8 cellular contexts compared by ENCODE assay signal in the genomic region with DNA sequence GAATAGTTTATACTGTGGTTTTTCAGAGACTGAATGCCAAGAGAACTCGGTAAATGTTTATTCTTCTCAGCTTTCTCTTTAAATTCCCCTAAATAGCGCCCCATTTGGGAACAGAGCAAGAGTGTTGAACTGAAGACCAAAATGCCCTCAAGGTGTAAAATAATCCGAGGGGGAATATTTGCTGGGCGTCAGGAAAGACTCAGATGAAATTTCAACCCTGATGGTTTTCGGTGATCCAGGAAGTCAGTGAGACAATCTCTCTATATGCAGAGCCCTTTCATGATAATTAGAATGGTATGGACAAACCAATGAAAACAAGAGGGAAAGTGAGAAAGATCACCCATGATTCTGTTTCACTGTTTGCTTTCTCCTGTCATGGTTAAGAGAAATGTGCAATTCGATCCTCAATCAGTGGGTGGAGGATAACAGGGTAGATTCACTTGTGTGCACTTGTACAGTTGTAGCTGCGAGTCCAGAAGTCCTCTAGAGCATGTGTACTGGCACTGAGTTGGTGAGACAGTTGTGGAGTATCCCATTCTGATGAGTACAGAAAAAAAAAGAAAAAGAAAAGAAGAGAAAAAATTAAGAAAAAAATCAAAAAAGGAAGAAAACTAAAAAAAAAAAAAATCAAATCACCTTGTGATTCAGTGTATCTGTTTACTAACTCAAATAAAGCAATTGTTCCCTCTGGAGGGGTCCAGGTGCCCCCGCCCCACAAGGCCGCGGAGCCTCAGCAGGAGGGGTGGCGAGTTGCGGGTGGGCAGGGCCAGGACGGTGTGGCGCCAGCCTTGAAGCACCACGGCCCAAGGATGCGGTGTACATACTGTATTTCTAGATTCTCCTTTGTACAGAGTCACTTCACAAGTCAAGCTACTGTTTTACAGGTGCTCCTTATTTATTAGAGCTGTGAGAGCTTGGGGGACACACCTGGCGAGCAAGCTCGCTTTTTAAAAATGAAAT.
DNase-seq lines count a peak whose midpoint lies in the region; ATAC-seq and TF ChIP-seq lines count a peak whose summit lies in the region.

No MANE protein-coding gene starts in this region.

- H3K79me2 ChIP-seq in Loucy (ENCODE audit: insufficient read depth, low read length), result no peaks in the 10 kb centered on the region

- no peaks in the 10 kb centered on the region for H3K27me3 ChIP-seq in Loucy (ENCODE audit: insufficient read depth, low read length, poor library complexity, severe bottlenecking)
- H3K27me3 ChIP-seq in Panc1 (ENCODE audit: control insufficient read depth, insufficient read depth, low read length), result no peaks in the 10 kb centered on the region
- H3K27me3 ChIP-seq in heart right ventricle, result no peaks in the 10 kb centered on the region

- H3K27ac ChIP-seq in Panc1 (ENCODE audit: low read length), result peak overlapping the region; percentile 89
- H3K27ac ChIP-seq in heart right ventricle, result no peak overlapping the region

- no peak overlapping the region for H2AFZ ChIP-seq in Loucy (ENCODE audit: low read length)

- H3K4me3 ChIP-seq in Loucy (ENCODE audit: low read length, poor library complexity, severe bottlenecking) (peak overlapping the region; percentile 71), Panc1 (ENCODE audit: low read depth in 2 of 2, low read length in 2 of 2) (peak overlapping the region; percentile 25 to 54), heart right ventricle (no peak overlapping the region)

- peaks cover 35% of the 10 kb centered on the region for H3K4me1 ChIP-seq in Loucy (ENCODE audit: insufficient read depth, low read length, poor library complexity, severe bottlenecking)
- H3K4me1 ChIP-seq in Panc1 (ENCODE audit: control insufficient read depth, insufficient read depth, low read length), result peaks cover 61% of the 10 kb centered on the region
- H3K4me1 ChIP-seq in heart right ventricle, result peaks cover 0 to 71% (median 34%) of the 10 kb centered on the region in 9 donors

- DNase-seq in DMS53 treated with DMSO at 0.1 percent for 48 hours (lab: John Stamatoyannopoulos, UW; ENCODE audit: unreplicated experiment) (peak; percentile 90), Panc1 (ENCODE audit: low read depth, low spot score) (no peak), left kidney (ENCODE audit: low read depth, low spot score) (peak; percentile 97), heart right ventricle (no peak), GM19238 (ENCODE audit: insufficient read length, low spot score) (no peak)
- no peak for DNase-seq in effector CD4-positive, alpha-beta T cell
- no peak for DNase-seq in stimulated activated CD4-positive, alpha-beta T cell treated with anti-CD3 and anti-CD28 coated beads, Interleukin-2, amount 100 ng/mL, for 24 hours

- POLR2A ChIA-PET in Panc1 (lab: Charles Lee), result interaction anchor here (0.6 kb wide), 1 partner anchor 21 kb away, joined by 6 read pairs; no protein-coding TSS in a partner anchor

- in situ Hi-C loops in Panc1 (cut with HindIII; ENCODE audit: low pct_unique_long_range_greater_than_20kb, low sequenced_read_pairs), result no loop called here

- no peaks in the 10 kb centered on the region for H3K9me2 ChIP-seq in Loucy (replicated peaks; ENCODE audit: low read depth, low read length)

- no peaks in the 10 kb centered on the region for H3K9me3 ChIP-seq in Loucy (ENCODE audit: insufficient read depth, low read depth, low read length)
- H3K9me3 ChIP-seq in Panc1 (ENCODE audit: control insufficient read depth, insufficient read depth, low read depth, low read length), result no peaks in the 10 kb centered on the region
- no peaks in the 10 kb centered on the region for H3K9me3 ChIP-seq in heart right ventricle

- ATAC-seq in Panc1 (no peak), heart right ventricle (no peak)

- H3F3A ChIP-seq in Loucy (ENCODE audit: low read depth), result peaks cover 6% of the 10 kb centered on the region; the same call in 1 of the 2 replicates

- H3K36me3 ChIP-seq in Loucy (ENCODE audit: insufficient read depth, low read length) (no peaks in the 10 kb centered on the region), Panc1 (ENCODE audit: control insufficient read depth, insufficient read depth, low read length) (no peaks in the 10 kb centered on the region), heart right ventricle (peaks cover 0 to 17% (median 0%) of the 10 kb centered on the region in 9 donors)

- CTCF ChIA-PET in Panc1 (lab: Charles Lee), result no interaction called here

- TSS peak; percentile 86 for BruUV-seq in Panc1 (replicated peaks; lab: Mats Ljungman, UMichigan)

- 95 to 97% methylated on average over 18 of the region's 18 CpGs for whole genome bisulfite sequencing in heart right ventricle, 2 donors

- H4K20me1 ChIP-seq in Loucy (ENCODE audit: insufficient read depth, low read length, poor library complexity, severe bottlenecking), result no peaks in the 10 kb centered on the region

- peak overlapping the region; percentile 45 for H3K9ac ChIP-seq in Loucy (ENCODE audit: low read depth, low read length, poor library complexity, severe bottlenecking)

- no peak for TF ChIP-seq CTCF in Loucy (conservative IDR thresholded peaks at IDR 0.05; ENCODE audit: low read length)
- no peak for TF ChIP-seq CTCF in Panc1 (IDR thresholded peaks at IDR 0.05)
- TF ChIP-seq CTCF in heart right ventricle (IDR thresholded peaks at IDR 0.05), result no peak

- intact Hi-C loops in Panc1 (cut with micrococcal nuclease; ENCODE audit: unreplicated experiment) (loop anchor here (5.0 kb wide), 1 partner anchor 167 kb away; a partner anchor contains a TSS), heart right ventricle (cut with DNase I) (loop anchor here in 5 of 10 donors (5.0 to 10.0 kb wide), 2 partner anchors 164 to 167 kb away; a partner anchor contains a TSS)

- peak overlapping the region; percentile 76 for H3K4me2 ChIP-seq in Loucy (ENCODE audit: low read depth, low read length, poor library complexity, severe bottlenecking)

Comparison
In these comparisons a context has a peak if more than half of its experiments do, and no peak if none do; other contexts are left out.
1. DNase-seq: peak in DMS53 treated with DMSO at 0.1 percent for 48 hours (single experiment) and left kidney (single experiment); none in Panc1 (single experiment), effector CD4-positive, alpha-beta T cell (single experiment), heart right ventricle (0 of 2), GM19238 (single experiment) and stimulated activated CD4-positive, alpha-beta T cell treated with anti-CD3 and anti-CD28 coated beads, Interleukin-2, amount 100 ng/mL, for 24 hours (0 of 2).
2. H3K4me3 ChIP-seq: peak in Loucy (single experiment) and Panc1 (2 of 2); none in heart right ventricle (0 of 10).